ENCODE assay signal across 8 cellular contexts in the genomic region with DNA sequence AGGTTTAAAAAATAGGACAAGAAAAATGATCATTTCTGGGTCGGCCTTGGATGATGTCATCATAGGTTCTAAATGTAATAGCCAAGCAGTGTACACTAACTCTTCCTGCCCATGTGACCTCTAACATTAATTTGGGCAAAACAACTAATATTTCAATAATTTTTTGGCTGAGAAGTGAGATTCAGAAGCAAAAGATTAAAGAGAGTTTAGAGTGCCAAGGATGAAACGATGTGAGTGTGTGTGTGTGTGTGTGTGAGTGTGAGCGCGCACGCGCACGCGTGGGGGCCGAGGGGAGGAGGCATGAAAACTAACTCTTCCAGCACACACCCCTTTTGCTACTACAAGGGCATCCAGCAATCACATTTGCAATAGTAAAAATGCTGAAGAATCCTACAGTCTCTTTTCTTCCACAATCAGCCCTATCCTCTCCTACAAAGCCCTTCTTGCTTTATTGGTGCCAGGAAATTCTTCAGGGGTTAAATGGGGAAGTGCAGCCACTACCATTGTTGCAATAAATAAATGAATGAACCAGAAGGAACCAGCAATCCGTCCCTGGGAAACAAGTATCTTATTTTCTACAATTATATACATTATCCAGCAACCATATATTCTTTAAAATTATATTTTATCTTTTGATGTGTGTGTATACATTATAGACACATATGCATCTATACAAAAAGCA. TPM values are rescaled to one million over a fixed set of nuclear protein-coding genes. Genes with fewer than 3 reads are reported as not detected.
DNase-seq lines count a peak whose midpoint lies in the region; ATAC-seq and TF ChIP-seq lines count a peak whose summit lies in the region.
"Had no signal": no experiment of that assay in that cellular context is flagged by ENCODE, and none has a peak within 500 bp of the region (broad histone marks: within the 10 kb centered on the region; RNA-seq: fewer than 3 reads in every experiment).

No MANE protein-coding gene starts in this region.

- CTCF ChIA-PET in mammary epithelial cell (lab: Charles Lee; ENCODE audit: low non-redundant PET) = no interaction called here

- TF ChIP-seq CTCF in mammary epithelial cell (conservative IDR thresholded peaks at IDR 0.05 in 1 of 2, IDR thresholded peaks at IDR 0.05 in 1 of 2; ENCODE audit: extremely low read depth in 1 of 2, insufficient read depth in 1 of 2, low read depth in 1 of 2, low read length in 2 of 2) = no peak

- H3K27ac ChIP-seq in mammary epithelial cell (ENCODE audit: insufficient read depth, low read depth, low read length) (peak overlapping the region; percentile 66), subcutaneous abdominal adipose tissue (ENCODE audit: low read depth, low read length) (peak overlapping the region; percentile 61)

- H2AFZ ChIP-seq in mammary epithelial cell (ENCODE audit: low read depth, low read length) = peak overlapping the region; percentile 13

- H3K27me3 ChIP-seq in mammary epithelial cell (ENCODE audit: insufficient read depth, low read length) = no peaks in the 10 kb centered on the region
- no peaks in the 10 kb centered on the region for H3K27me3 ChIP-seq in subcutaneous abdominal adipose tissue (ENCODE audit: control insufficient read depth in 5 of 5, insufficient read depth in 4 of 5, low read length in 5 of 5)

- H3K79me2 ChIP-seq in mammary epithelial cell (ENCODE audit: insufficient read depth, low read length) = peaks cover 16% of the 10 kb centered on the region

- peak overlapping the region in 1 of 3 experiments; percentile 31 for H3K4me3 ChIP-seq in mammary epithelial cell (replicated peaks in 1 of 3; ENCODE audit: insufficient read depth in 1 of 3, low read depth in 2 of 3, low read length in 3 of 3)
- H3K4me3 ChIP-seq in subcutaneous abdominal adipose tissue (ENCODE audit: low read depth in 1 of 5, low read length in 5 of 5) = peak overlapping the region in 4 of 5 donors; percentile 8 to 42 (median 33)

- peaks cover 5% of the 10 kb centered on the region for H3K36me3 ChIP-seq in mammary epithelial cell (ENCODE audit: insufficient read depth, low read length)
- H3K36me3 ChIP-seq in subcutaneous abdominal adipose tissue (ENCODE audit: control insufficient read depth in 5 of 5, insufficient read depth in 5 of 5, low read length in 5 of 5) = peaks cover 0 to 17% (median 0%) of the 10 kb centered on the region in 5 donors

- intact Hi-C loops in mammary epithelial cell (cut with micrococcal nuclease) = loop anchor here (5.0 kb wide), 1 partner anchor 48 kb away; no protein-coding TSS in a partner anchor

- dilution Hi-C loops in mammary epithelial cell (cut with HindIII; ENCODE audit: low sequenced_read_pairs) = no loop called here

- in situ Hi-C loops in mammary epithelial cell (cut with MboI; ENCODE audit: low sequenced_read_pairs in 2 of 2) = loop anchor here in 1 of 2 donors (10.0 kb wide), 1 partner anchor 186 kb away; the partner anchor contains the start of genes SUDS3 and TAOK3

- 25% methylated on average over 10 of the region's 10 CpGs for WGBS in mammary epithelial cell (ENCODE audit: low coverage, missing lambda C conversion rate)

- H3K9me3 ChIP-seq in mammary epithelial cell (replicated peaks; ENCODE audit: insufficient read depth, low read length) = no peaks in the 10 kb centered on the region
- H3K9me3 ChIP-seq in subcutaneous abdominal adipose tissue (ENCODE audit: control insufficient read depth in 5 of 5, low read length in 5 of 5) = no peaks in the 10 kb centered on the region

- BruUV-seq in mammary epithelial cell (replicated peaks; lab: Mats Ljungman, UMichigan) = no TSS peak

- peaks cover 34% of the 10 kb centered on the region for H3K4me1 ChIP-seq in mammary epithelial cell (ENCODE audit: insufficient read depth, low read length)
- peaks cover 0 to 45% (median 23%) of the 10 kb centered on the region in 5 donors for H3K4me1 ChIP-seq in subcutaneous abdominal adipose tissue (ENCODE audit: control insufficient read depth in 5 of 5, insufficient read depth in 5 of 5, low read length in 5 of 5)

- no peaks in the 10 kb centered on the region for H4K20me1 ChIP-seq in mammary epithelial cell (ENCODE audit: insufficient read depth, low read length)

- H3K9ac ChIP-seq in mammary epithelial cell (ENCODE audit: insufficient read depth, low read length) (no peak overlapping the region), subcutaneous abdominal adipose tissue (ENCODE audit: low read length in 5 of 5) (peak overlapping the region in 2 of 5 donors; percentile 52 to 65)

- H3K4me2 ChIP-seq in mammary epithelial cell (ENCODE audit: insufficient read depth, low read depth, low read length) = peak overlapping the region; percentile 85

- DNase-seq in NCI-H1930 (lab: John Stamatoyannopoulos, UW) (peak; percentile 25 to 28), mammary epithelial cell (peak; percentile 20), kidney glomerular epithelial cell (lab: John Stamatoyannopoulos, UW) (peak; percentile 46), KG1 (lab: John Stamatoyannopoulos, UW) (no peak), activated gamma-delta T cell (lab: John Stamatoyannopoulos, UW) (no peak)
- DNase-seq: activated CD4-positive, CD25-positive, alpha-beta regulatory T cell had no signal

- ATAC-seq in GM18517 (IDR thresholded peaks at IDR 0.05; ENCODE audit: unreplicated experiment) = no peak

RNA-seq across cellular contexts. Expression of gene PEBP1, which starts 52.9 kb away (rescaled TPM):
- total RNA-seq in mammary epithelial cell = 100 to 1,000 TPM; 146 to 175 TPM
- polyA plus RNA-seq in mammary epithelial cell = 217 TPM
- polyA minus RNA-seq in mammary epithelial cell = 55.4 TPM

Comparison
In these comparisons a context has a peak if more than half of its experiments do, and no peak if none do; other contexts are left out.
1. DNase-seq: peak in NCI-H1930 (2 of 2), mammary epithelial cell (single experiment) and kidney glomerular epithelial cell (single experiment); none in KG1 (single experiment) and activated gamma-delta T cell (single experiment).